In the genomic region with DNA sequence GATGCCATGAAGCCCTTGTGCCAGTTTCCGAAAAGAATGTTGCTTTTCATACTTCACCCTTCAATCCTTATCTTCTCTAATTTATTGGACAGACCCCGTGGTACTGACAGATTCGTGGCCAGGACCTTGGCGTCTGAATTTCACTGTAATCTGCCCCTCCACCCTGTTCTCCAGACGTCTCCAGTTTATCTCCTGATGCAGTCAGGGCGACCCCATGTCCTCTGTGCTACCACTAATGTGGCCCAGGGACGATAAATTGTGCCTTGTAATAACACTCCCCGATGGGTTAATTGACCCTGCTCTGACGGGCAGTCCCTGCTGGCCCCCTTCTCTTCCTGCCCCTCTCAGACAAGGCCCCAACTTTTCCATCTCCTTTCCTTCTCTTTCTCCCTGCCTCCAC, we compare ENCODE assay signal across 22 cellular contexts.
A peak's percentile ranks its signal among the peaks of the same experiment; 100 is the strongest.
DNase-seq lines count a peak whose midpoint lies in the region; ATAC-seq and TF ChIP-seq lines count a peak whose summit lies in the region.
"Had no signal": no experiment of that assay in that cellular context is flagged by ENCODE, and none has a peak within 500 bp of the region (broad histone marks: within the 10 kb centered on the region; RNA-seq: fewer than 3 reads in every experiment).

No MANE protein-coding gene starts in this region.

- peaks cover 16% of the 10 kb centered on the region for H3K79me1 ChIP-seq in mesenchymal stem cell (replicated peaks; ENCODE audit: low read length, poor library complexity, severe bottlenecking)

- POLR2A ChIA-PET in RWPE1 (lab: Yijun Ruan, JAX; ENCODE audit: low non-redundant PET), result no interaction called here
- POLR2A ChIA-PET in WTC11 (lab: Charles Lee), result no interaction called here

- H3K4me1 ChIP-seq in mesenchymal stem cell (ENCODE audit: control insufficient read depth, insufficient read depth, low read depth, low read length), result peaks cover 23% of the 10 kb centered on the region
- H3K4me1 ChIP-seq in testis, result peaks cover 46% of the 10 kb centered on the region
- H3K4me1 ChIP-seq: colonic mucosa had no signal

- H2BK120ac ChIP-seq in mesenchymal stem cell (ENCODE audit: low read depth, low read length), result no peak overlapping the region

- H3K27me3 Mint-ChIP-seq in WTC11 (ENCODE audit: low read depth), result 0 out of 2 replicates have a peak, but pooled peaks cover 2% of the 10 kb centered on the region

- peak overlapping the region; percentile 76 for H4K91ac ChIP-seq in mesenchymal stem cell (ENCODE audit: low read length)

- H3K4me3 Mint-ChIP-seq in WTC11, result no peak overlapping the region
- H3K4me3 Mint-ChIP-seq: activated T-cell treated with anti-CD3 and anti-CD28 coated beads, Interleukin-2, amount 50 U/mL, for 24 hours; CD14-positive monocyte had no signal

- H3K9me3 ChIP-seq in mesenchymal stem cell (ENCODE audit: control insufficient read depth, low read length) (no peaks in the 10 kb centered on the region), testis (no peaks in the 10 kb centered on the region)
- H3K9me3 ChIP-seq: colonic mucosa, lower lobe of right lung had no signal

- no peak overlapping the region for H3K18ac ChIP-seq in mesenchymal stem cell (ENCODE audit: low read depth in 1 of 2, low read length in 2 of 2)

- H3K4me3 ChIP-seq in mesenchymal stem cell (ENCODE audit: insufficient read depth in 1 of 2, low read depth in 1 of 2, low read length in 2 of 2) (no peak overlapping the region), testis (no peak overlapping the region)
- H3K4me3 ChIP-seq: colonic mucosa, lower lobe of right lung had no signal

- peak overlapping the region in 1 of 2 experiments; percentile 73 for H3K4ac ChIP-seq in mesenchymal stem cell (ENCODE audit: low read depth in 1 of 2, low read length in 2 of 2)

- DNase-seq in RWPE1 (ENCODE audit: low spot score) (no peak), WTC11 (ENCODE audit: low spot score) (no peak), mesenchymal stem cell (no peak), testis (peak; percentile 32), SW 1271 (lab: John Stamatoyannopoulos, UW) (no peak), hypothalamus (lab: John Stamatoyannopoulos, UW) (no peak), NCI-H82 treated with DMSO at 0.1 percent for 48 hours (lab: John Stamatoyannopoulos, UW; ENCODE audit: unreplicated experiment) (no peak), AML-193 (lab: John Stamatoyannopoulos, UW) (no peak)
- DNase-seq: activated CD4-positive, alpha-beta T cell treated with anti-CD3 and anti-CD28 coated beads for 4 hours; activated naive CD4-positive, alpha-beta T cell; activated T-cell treated with anti-CD3 and anti-CD28 coated beads, Interleukin-2, amount 50 U/mL, for 24 hours; colonic mucosa; effector memory CD4-positive, alpha-beta T cell; HCEC 1CT; IMR-90; kidney; lower lobe of right lung; NCI-H1417 treated with DMSO at 0.1 percent for 48 hours; NCI-H2081 treated with DMSO at 0.1 percent for 48 hours; nucleus accumbens had no signal

- no peaks in the 10 kb centered on the region for H3K36me3 Mint-ChIP-seq in WTC11
- H3K36me3 Mint-ChIP-seq: CD14-positive monocyte had no signal

- TF ChIP-seq CTCF in RWPE1 (conservative IDR thresholded peaks at IDR 0.05; ENCODE audit: low read depth) (no peak), WTC11 (IDR thresholded peaks at IDR 0.05) (no peak), testis (IDR thresholded peaks at IDR 0.05) (no peak)

- no peak overlapping the region for H2AK5ac ChIP-seq in mesenchymal stem cell (ENCODE audit: low read length, severe bottlenecking)

- H3K36me3 ChIP-seq in mesenchymal stem cell (ENCODE audit: control insufficient read depth in 1 of 2, insufficient read depth in 2 of 2, low read depth in 1 of 2, low read length in 2 of 2), result peaks cover 0 to 11% of the 10 kb centered on the region in 2 experiments
- no peaks in the 10 kb centered on the region for H3K36me3 ChIP-seq in testis (ENCODE audit: low read depth, missing control alignments)
- H3K36me3 ChIP-seq: colonic mucosa, lower lobe of right lung had no signal

- no peak overlapping the region for H3K4me2 ChIP-seq in mesenchymal stem cell (ENCODE audit: low read length, poor library complexity, severe bottlenecking)

- H3K9me3 Mint-ChIP-seq in WTC11, result no peaks in the 10 kb centered on the region
- H3K9me3 Mint-ChIP-seq: activated T-cell treated with anti-CD3 and anti-CD28 coated beads, Interleukin-2, amount 50 U/mL, for 24 hours; CD14-positive monocyte had no signal

- CTCF ChIA-PET in RWPE1 (lab: Yijun Ruan, JAX), result interaction anchor here (1.0 kb wide), 1 partner anchor 82 kb away, joined by 4 read pairs; no protein-coding TSS in a partner anchor
- CTCF ChIA-PET in WTC11 (lab: Charles Lee), result interaction anchor here (0.6 to 2.9 kb wide), 15 partner anchors 13 to 1479 kb away, joined by 3 to 20 read pairs (median 5); no protein-coding TSS in a partner anchor

- peak overlapping the region in 1 of 2 experiments; percentile 51 for H2BK12ac ChIP-seq in mesenchymal stem cell (ENCODE audit: low read length in 2 of 2)

- TF ChIP-seq POLR2A in testis (IDR thresholded peaks at IDR 0.05), result no peak

- 21% methylated on average over 9 of the region's 9 CpGs for WGBS in mesenchymal stem cell
- WGBS in testis, 2 donors, result 34 to 49% methylated on average over 9 of the region's 9 CpGs

- H3K27ac ChIP-seq in RWPE1 (peak overlapping the region; percentile 55), mesenchymal stem cell (ENCODE audit: low read length, poor library complexity, severe bottlenecking) (no peak overlapping the region), testis (no peak overlapping the region)
- H3K27ac ChIP-seq: colonic mucosa, lower lobe of right lung had no signal

- H2BK5ac ChIP-seq in mesenchymal stem cell (ENCODE audit: low read depth, low read length, poor library complexity, severe bottlenecking), result no peak overlapping the region

- ATAC-seq in WTC11, result no peak
- ATAC-seq: lower lobe of right lung, Right ventricle myocardium inferior had no signal

- no peak overlapping the region for H3K9ac ChIP-seq in mesenchymal stem cell (ENCODE audit: low read length)

- no peak overlapping the region for H3K14ac ChIP-seq in mesenchymal stem cell (ENCODE audit: low read length in 2 of 2)

- peak overlapping the region; percentile 5 for H4K8ac ChIP-seq in mesenchymal stem cell (ENCODE audit: low read length)

- no peak overlapping the region for H3K23ac ChIP-seq in mesenchymal stem cell (ENCODE audit: low read length in 2 of 2)

- peaks cover 25% of the 10 kb centered on the region for H3K4me1 Mint-ChIP-seq in WTC11
- H3K4me1 Mint-ChIP-seq: CD14-positive monocyte had no signal

- peaks cover 0 to 32% of the 10 kb centered on the region in 2 experiments for H3K27me3 ChIP-seq in mesenchymal stem cell (ENCODE audit: control insufficient read depth in 1 of 2, insufficient read depth in 1 of 2, low read length in 2 of 2)
- no peaks in the 10 kb centered on the region for H3K27me3 ChIP-seq in testis
- H3K27me3 ChIP-seq: colonic mucosa had no signal

- intact Hi-C loops in testis (cut with DNase I; ENCODE audit: low total_unique reads), result no loop called here

- no peak overlapping the region for H2BK15ac ChIP-seq in mesenchymal stem cell (ENCODE audit: low read depth, poor library complexity, severe bottlenecking)

- no peak overlapping the region for H2AFZ ChIP-seq in mesenchymal stem cell (ENCODE audit: low read depth, low read length)

- H3K27ac Mint-ChIP-seq in WTC11, result peak overlapping the region; percentile 79
- H3K27ac Mint-ChIP-seq: activated T-cell treated with anti-CD3 and anti-CD28 coated beads, Interleukin-2, amount 50 U/mL, for 24 hours had no signal

TF ChIP-seq in WTC11, 78 proteins besides CTCF, POLR2A, EP300 and RAD21:
- TF ChIP-seq CDX4 (CRISPR knock-in tag; IDR thresholded peaks at IDR 0.05; ENCODE audit: borderline replicate concordance) (no peak), NR1H2 (CRISPR knock-in tag; IDR thresholded peaks at IDR 0.05) (no peak), ZNF121 (CRISPR knock-in tag; IDR thresholded peaks at IDR 0.05) (no peak), ELF4 (CRISPR knock-in tag; IDR thresholded peaks at IDR 0.05; ENCODE audit: low read depth) (no peak), ZNF671 (CRISPR knock-in tag; IDR thresholded peaks at IDR 0.05) (no peak), ZNF416 (CRISPR knock-in tag; IDR thresholded peaks at IDR 0.05) (no peak), ZNF263 (CRISPR knock-in tag; IDR thresholded peaks at IDR 0.05; ENCODE audit: low read depth) (no peak)
